8 cellular contexts compared by ENCODE assay signal in the genomic region with DNA sequence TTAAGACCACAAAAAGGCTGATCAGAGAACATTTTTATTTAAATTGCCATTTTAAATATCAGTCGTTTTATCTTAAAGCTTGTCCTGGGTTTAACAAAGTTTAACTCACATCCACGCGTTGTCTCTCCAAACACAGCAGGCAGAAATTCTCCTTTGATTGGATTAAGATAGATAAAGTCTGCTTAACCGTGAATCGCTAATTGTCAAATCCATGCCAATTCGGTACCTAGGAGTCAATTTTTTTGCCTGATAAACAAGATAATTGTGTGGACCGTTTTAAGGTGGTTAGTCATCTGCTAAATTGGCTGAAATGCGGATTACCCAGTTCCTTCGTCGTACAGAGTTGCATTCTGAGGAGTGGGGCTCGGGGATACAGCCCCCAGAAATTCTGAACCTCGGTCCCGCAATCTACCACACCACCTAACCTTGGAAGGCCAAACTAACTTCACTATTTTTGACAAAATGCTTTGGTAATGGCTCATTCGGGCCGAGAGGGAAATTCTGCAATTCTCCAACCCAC.
A peak's percentile ranks its signal among the peaks of the same experiment; 100 is the strongest.
DNase-seq lines count a peak whose midpoint lies in the region; ATAC-seq and TF ChIP-seq lines count a peak whose summit lies in the region.

No MANE protein-coding gene starts in this region.

- H3K4me1 ChIP-seq in DOHH2 (ENCODE audit: control insufficient read depth, low read length): peaks cover 27% of the 10 kb centered on the region
- peaks cover 27 to 30% of the 10 kb centered on the region in 2 donors for H3K4me1 ChIP-seq in duodenal mucosa (ENCODE audit: control insufficient read depth in 1 of 2, insufficient read depth in 2 of 2, low read length in 2 of 2)

- peak; percentile 27 for DNase-seq in NCI-H2171 treated with DMSO at 0.1 percent for 48 hours (lab: John Stamatoyannopoulos, UW)
- no peak for DNase-seq in nephron progenitor cell
- no peak for DNase-seq in activated effector memory CD4-positive, alpha-beta T cell treated with anti-CD3 and anti-CD28 coated beads, Interleukin-2, amount 50 U/mL, for 16 hours
- no peak for DNase-seq in NCI-H524 treated with DMSO at 0.1 percent for 48 hours (lab: John Stamatoyannopoulos, UW)
- no peak for DNase-seq in NCI-H2029 treated with DMSO at 0.1 percent for 48 hours (lab: John Stamatoyannopoulos, UW)

- no peaks in the 10 kb centered on the region for H3K9me3 Mint-ChIP-seq in nephron progenitor cell

- TF ChIP-seq CTCF in DOHH2 (IDR thresholded peaks at IDR 0.05; ENCODE audit: low read depth, low read length, poor library complexity, severe bottlenecking) (no peak), nephron progenitor cell (IDR thresholded peaks at IDR 0.05) (no peak)

- H3K27me3 ChIP-seq in DOHH2 (ENCODE audit: control insufficient read depth, low read length) (no peaks in the 10 kb centered on the region), duodenal mucosa (ENCODE audit: control insufficient read depth in 1 of 2, insufficient read depth in 2 of 2, low read length in 2 of 2) (no peaks in the 10 kb centered on the region)

- ATAC-seq in activated CD4-positive, CD25-positive, alpha-beta regulatory T cell treated with anti-CD3 and anti-CD28 coated beads, Interleukin-2, amount 50 U/mL, for 24 hours: no peak

- peak overlapping the region; percentile 80 for H3K4me2 ChIP-seq in DOHH2 (ENCODE audit: low read length)

- peaks cover 43% of the 10 kb centered on the region for H3K36me3 ChIP-seq in DOHH2 (ENCODE audit: control insufficient read depth, low read length)
- H3K36me3 ChIP-seq in duodenal mucosa (ENCODE audit: control insufficient read depth in 1 of 2, insufficient read depth in 2 of 2, low read length in 2 of 2): peaks cover 5 to 13% of the 10 kb centered on the region in 2 donors

- H3K36me3 Mint-ChIP-seq in nephron progenitor cell (ENCODE audit: low read depth): peaks cover 34% of the 10 kb centered on the region

- peaks cover 7% of the 10 kb centered on the region for H3K27me3 Mint-ChIP-seq in nephron progenitor cell (ENCODE audit: low read depth, poor library complexity)

- H3K9me3 ChIP-seq in DOHH2 (ENCODE audit: control insufficient read depth, insufficient read depth, low read length) (no peaks in the 10 kb centered on the region), duodenal mucosa (ENCODE audit: control insufficient read depth in 1 of 2, low read length in 2 of 2) (no peaks in the 10 kb centered on the region)

- H3K4me3 ChIP-seq in DOHH2 (ENCODE audit: low read length) (peak overlapping the region; percentile 99), duodenal mucosa (ENCODE audit: low read depth in 1 of 2, low read length in 2 of 2) (peak overlapping the region; percentile 96)

- H3K9ac ChIP-seq in duodenal mucosa (ENCODE audit: low read depth in 1 of 2, low read length in 2 of 2): peak overlapping the region; percentile 93 to 99

- peaks cover 23% of the 10 kb centered on the region for H4K20me1 ChIP-seq in DOHH2 (ENCODE audit: control insufficient read depth, insufficient read depth, low read depth, low read length)

- peak overlapping the region; percentile 95 for H3K4me3 Mint-ChIP-seq in nephron progenitor cell

- peak overlapping the region; percentile 99 for H3K27ac Mint-ChIP-seq in nephron progenitor cell

- H3F3A ChIP-seq in DOHH2 (ENCODE audit: control insufficient read depth, insufficient read depth): peaks cover 11% of the 10 kb centered on the region

- peaks cover 55% of the 10 kb centered on the region for H3K79me2 ChIP-seq in DOHH2 (ENCODE audit: control insufficient read depth, low read length)

- H3K27ac ChIP-seq in DOHH2 (ENCODE audit: low read depth, low read length) (peak overlapping the region; percentile 66), duodenal mucosa (ENCODE audit: low read depth, low read length) (peak overlapping the region; percentile 95)

- no peaks in the 10 kb centered on the region for H3K9me2 ChIP-seq in DOHH2 (replicated peaks; ENCODE audit: control insufficient read depth, low read length)

- peaks cover 32% of the 10 kb centered on the region for H3K4me1 Mint-ChIP-seq in nephron progenitor cell
